30 cellular contexts compared by ENCODE assay signal in the genomic region with DNA sequence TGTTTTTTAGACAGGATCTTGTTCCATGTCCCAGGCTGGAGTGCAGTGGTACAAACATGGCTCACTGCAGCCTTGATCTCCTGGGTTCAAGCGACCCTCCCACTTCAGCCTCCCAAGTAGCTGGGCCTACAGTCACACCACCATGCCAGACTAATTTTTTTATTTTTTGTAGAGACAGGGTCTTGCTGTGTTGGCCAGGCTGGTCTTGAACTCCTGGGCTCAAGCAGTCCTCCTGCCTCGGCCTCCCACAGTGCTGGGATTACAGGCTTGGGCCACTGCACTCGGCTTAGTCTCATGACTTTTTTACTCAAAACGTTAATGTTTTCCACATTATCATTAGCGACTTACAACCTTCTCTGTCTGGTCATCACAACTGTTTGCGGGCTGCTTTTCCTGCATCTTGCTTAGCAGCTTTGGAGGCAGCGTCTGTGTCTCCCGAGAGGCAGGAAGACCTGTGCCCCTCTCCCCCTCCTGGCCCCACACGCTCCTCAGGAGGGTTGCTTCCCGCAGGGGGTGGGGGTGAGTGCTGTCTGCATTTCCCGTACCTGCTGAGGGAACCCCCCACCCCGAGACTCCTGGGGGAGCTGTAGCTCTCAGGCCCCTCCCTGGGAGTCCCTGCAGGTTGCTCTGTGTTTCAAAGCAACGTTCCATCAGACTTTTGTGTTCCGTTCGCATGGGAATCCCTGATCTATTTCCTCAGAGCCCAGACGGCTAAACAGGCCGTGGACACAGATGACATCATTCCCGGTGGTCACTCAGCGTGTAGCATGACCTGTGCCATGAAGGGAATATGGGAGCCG. TPM values are rescaled to one million over a fixed set of nuclear protein-coding genes. Genes with fewer than 3 reads are reported as not detected.
A peak's percentile ranks its signal among the peaks of the same experiment; 100 is the strongest.
DNase-seq lines count a peak whose midpoint lies in the region; ATAC-seq and TF ChIP-seq lines count a peak whose summit lies in the region.
"Had no signal": no experiment of that assay in that cellular context is flagged by ENCODE, and none has a peak within 500 bp of the region (broad histone marks: within the 10 kb centered on the region; RNA-seq: fewer than 3 reads in every experiment).

No MANE protein-coding gene starts in this region.

- H3K4me3 ChIP-seq in Caco-2 (ENCODE audit: low read depth, low read length) (no peak overlapping the region), HUES64 (ENCODE audit: low read length) (no peak overlapping the region), mesodermal cell (ENCODE audit: extremely low read depth, insufficient read depth, low read length, poor library complexity, severe bottlenecking) (no peak overlapping the region)
- H3K4me3 ChIP-seq: breast epithelium, coronary artery, gastrocnemius medialis, left ventricle myocardium inferior, smooth muscle cell had no signal

- no peaks in the 10 kb centered on the region for H3K27me3 Mint-ChIP-seq in Caco-2 (ENCODE audit: insufficient read depth, unreplicated experiment)
- no peaks in the 10 kb centered on the region for H3K27me3 Mint-ChIP-seq in activated CD4-positive, alpha-beta T cell treated with anti-CD3 and anti-CD28 coated beads for 36 hours
- H3K27me3 Mint-ChIP-seq: naive B cell had no signal

- H3K36me3 ChIP-seq in Caco-2 (ENCODE audit: control insufficient read depth, insufficient read depth, low read length) (peaks cover 1% of the 10 kb centered on the region; the same call in 1 of the 2 replicates), HUES64 (ENCODE audit: insufficient read depth, low read length) (peaks cover 19% of the 10 kb centered on the region), mesodermal cell (ENCODE audit: control insufficient read depth, insufficient read depth, low read length) (peaks cover 21% of the 10 kb centered on the region)
- H3K36me3 ChIP-seq: breast epithelium had no signal

- no peak overlapping the region for H3K4me3 Mint-ChIP-seq in Caco-2 (ENCODE audit: unreplicated experiment)
- H3K4me3 Mint-ChIP-seq in activated CD4-positive, alpha-beta T cell treated with anti-CD3 and anti-CD28 coated beads for 36 hours, result no peak overlapping the region
- H3K4me3 Mint-ChIP-seq: activated T-cell treated with anti-CD3 and anti-CD28 coated beads, Interleukin-2, amount 50 U/mL, for 4 hours; mesothelial cell of epicardium; naive B cell had no signal

- DNase-seq in Caco-2 (no peak), dermis blood vessel endothelial cell (peak; percentile 51), NCI-H69 (lab: John Stamatoyannopoulos, UW) (no peak), GM13977 (ENCODE audit: low spot score) (no peak)
- DNase-seq in activated CD4-positive, alpha-beta T cell treated with anti-CD3 and anti-CD28 coated beads for 36 hours, result no peak
- DNase-seq: ACHN; activated CD4-positive, alpha-beta T cell treated with anti-CD3 and anti-CD28 coated beads for 48 hours; activated T-cell treated with anti-CD3 and anti-CD28 coated beads, Interleukin-2, amount 50 U/mL, for 4 hours; COR-L47; DMS79 treated with DMSO at 0.1 percent for 48 hours; gastrocnemius medialis; GF-D8; hippocampal formation; left ventricle myocardium inferior; naive B cell; NCI-H1105; NCI-H2029; NCI-H526 treated with DMSO at 0.1 percent for 48 hours; occipital lobe; Right ventricle myocardium superior; T-helper 2 cell; trophoblast cell had no signal

- H3K27ac Mint-ChIP-seq in Caco-2 (ENCODE audit: unreplicated experiment), result peak overlapping the region; percentile 12
- H3K27ac Mint-ChIP-seq in activated CD4-positive, alpha-beta T cell treated with anti-CD3 and anti-CD28 coated beads for 36 hours, result no peak overlapping the region
- H3K27ac Mint-ChIP-seq: IgD-negative memory B cell, mesothelial cell of epicardium, naive B cell had no signal

- in situ Hi-C loops in GM13977 (cut with MboI; ENCODE audit: low pct_unique_long_range_greater_than_20kb, low sequenced_read_pairs, unreplicated experiment), result no loop called here

- intact Hi-C loops in Caco-2 (cut with micrococcal nuclease; ENCODE audit: unreplicated experiment), result no loop called here
- intact Hi-C loops in activated CD4-positive, alpha-beta T cell treated with anti-CD3 and anti-CD28 coated beads for 36 hours (cut with DNase I, micrococcal nuclease), result no loop called here

- H3K9me3 ChIP-seq in Caco-2 (no peaks in the 10 kb centered on the region), HUES64 (ENCODE audit: insufficient read depth, low read depth, low read length) (no peaks in the 10 kb centered on the region), mesodermal cell (ENCODE audit: control insufficient read depth, low read length) (no peaks in the 10 kb centered on the region)
- H3K9me3 ChIP-seq: breast epithelium, gastrocnemius medialis, left ventricle myocardium inferior had no signal

- no peak for TF ChIP-seq CTCF in Caco-2 (IDR thresholded peaks at IDR 0.05; ENCODE audit: insufficient read depth in 1 of 2, low read depth in 1 of 2, low read length in 1 of 2, severe bottlenecking in 1 of 2, unreplicated experiment in 1 of 2)
- TF ChIP-seq CTCF in GM13977 (IDR thresholded peaks at IDR 0.05; ENCODE audit: extremely low read depth, insufficient read depth, missing control alignments), result no peak

- POLR2A ChIA-PET in Caco-2 (lab: Charles Lee), result no interaction called here
- POLR2A ChIA-PET in activated CD4-positive, alpha-beta T cell treated with anti-CD3 and anti-CD28 coated beads for 36 hours (lab: Charles Lee), result no interaction called here

- H3K36me3 Mint-ChIP-seq in Caco-2 (ENCODE audit: insufficient read depth, unreplicated experiment), result peaks cover 59% of the 10 kb centered on the region
- peaks cover 11% of the 10 kb centered on the region for H3K36me3 Mint-ChIP-seq in activated CD4-positive, alpha-beta T cell treated with anti-CD3 and anti-CD28 coated beads for 36 hours (ENCODE audit: low read depth)

- WGBS in HUES64, result 59% methylated on average over 20 of the region's 20 CpGs
- WGBS in mesodermal cell (ENCODE audit: insufficient coverage in 2 of 2), 2 experiments, result 63 to 76% methylated on average over 15 of the region's 20 CpGs

- H3K27ac ChIP-seq in HUES64 (ENCODE audit: low read depth, low read length), result peak overlapping the region; percentile 55
- peak overlapping the region; percentile 16 for H3K27ac ChIP-seq in mesodermal cell (ENCODE audit: low read depth, low read length, severe bottlenecking)
- H3K27ac ChIP-seq: breast epithelium, coronary artery, gastrocnemius medialis, left ventricle myocardium inferior had no signal

- H3K27me3 ChIP-seq in Caco-2 (replicated peaks; ENCODE audit: control insufficient read depth, insufficient read depth, low read length) (no peaks in the 10 kb centered on the region), HUES64 (ENCODE audit: insufficient read depth, low read length) (no peaks in the 10 kb centered on the region)
- H3K27me3 ChIP-seq: breast epithelium, gastrocnemius medialis had no signal

- H3K9ac ChIP-seq in HUES64 (ENCODE audit: low read depth, low read length), result no peak overlapping the region

- H3K4me1 Mint-ChIP-seq in Caco-2 (ENCODE audit: low read depth, unreplicated experiment), result peaks cover 6% of the 10 kb centered on the region
- H3K4me1 Mint-ChIP-seq in activated CD4-positive, alpha-beta T cell treated with anti-CD3 and anti-CD28 coated beads for 36 hours, result peaks cover 5% of the 10 kb centered on the region
- H3K4me1 Mint-ChIP-seq: IgD-negative memory B cell, naive B cell had no signal

- CTCF ChIA-PET in Caco-2 (lab: Charles Lee), result no interaction called here
- CTCF ChIA-PET in activated CD4-positive, alpha-beta T cell treated with anti-CD3 and anti-CD28 coated beads for 36 hours (lab: Charles Lee), result interaction anchor here (0.6 kb wide), 1 partner anchor 11 kb away, joined by 4 read pairs; no protein-coding TSS in a partner anchor

- H3K4me1 ChIP-seq in Caco-2, result no peaks in the 10 kb centered on the region
- peaks cover 22% of the 10 kb centered on the region for H3K4me1 ChIP-seq in HUES64 (ENCODE audit: insufficient read depth, low read length)
- peaks cover 5% of the 10 kb centered on the region for H3K4me1 ChIP-seq in mesodermal cell (ENCODE audit: control insufficient read depth, insufficient read depth, low read length, poor library complexity, severe bottlenecking)
- H3K4me1 ChIP-seq: breast epithelium, gastrocnemius medialis had no signal

- H3K9me3 Mint-ChIP-seq in Caco-2 (ENCODE audit: unreplicated experiment), result no peaks in the 10 kb centered on the region
- H3K9me3 Mint-ChIP-seq in activated CD4-positive, alpha-beta T cell treated with anti-CD3 and anti-CD28 coated beads for 36 hours (ENCODE audit: low read depth), result no peaks in the 10 kb centered on the region
- H3K9me3 Mint-ChIP-seq: activated T-cell treated with anti-CD3 and anti-CD28 coated beads, Interleukin-2, amount 50 U/mL, for 4 hours; IgD-negative memory B cell; mesothelial cell of epicardium; naive B cell had no signal

- ATAC-seq in activated CD4-positive, alpha-beta T cell treated with anti-CD3 and anti-CD28 coated beads for 36 hours, result no peak
- no peak for ATAC-seq in GM18861 (IDR thresholded peaks at IDR 0.05; ENCODE audit: unreplicated experiment)
- ATAC-seq: activated T-cell treated with anti-CD3 and anti-CD28 coated beads, Interleukin-2, amount 50 U/mL, for 4 hours; gastrocnemius medialis had no signal

- no TSS peak for BruUV-seq in Caco-2 (replicated peaks; lab: Mats Ljungman, UMichigan)

RNA-seq across cellular contexts. Expression of a gene that starts 52.6 kb away (rescaled TPM):
- total RNA-seq in Caco-2 (2022) (54.1 and 55.2 TPM in 2 replicates), dermis blood vessel endothelial cell (38.1 and 66.9 TPM in 2 replicates)
- polyA plus RNA-seq in HUES64 (2013, experiment 1 of 2), result 20.3 TPM
- polyA plus RNA-seq in HUES64 (2013, experiment 2 of 2), result 21.7 TPM
- 36.8 TPM for polyA plus RNA-seq in mesodermal cell (2013, experiment 1 of 2)
- 28.0 TPM for polyA plus RNA-seq in mesodermal cell (2013, experiment 2 of 2)
- 10 to 100 TPM; 73.3 to 75.0 TPM for total RNA-seq in activated CD4-positive, alpha-beta T cell treated with anti-CD3 and anti-CD28 coated beads for 36 hours
